In genomic region chr20:38012332-38012731, GRCh38 we compare ENCODE assay signal across 8 cellular contexts.
"Had no signal": no experiment of that assay in that cellular context is flagged by ENCODE, and none has a peak within 500 bp of the region (broad histone marks: within the 10 kb centered on the region; RNA-seq: fewer than 3 reads in every experiment).

No MANE protein-coding gene starts in this region.

- H3K27ac ChIP-seq: GM23248, HL-60 had no signal

- H3K4me1 ChIP-seq: HAP-1 had no signal

- H3K9me3 ChIP-seq: HAP-1 had no signal

- H3K27ac Mint-ChIP-seq: HFFc6 had no signal

- H3K4me3 Mint-ChIP-seq: HFFc6 had no signal

- H3K9ac ChIP-seq: GM23248 had no signal

- H3K4me3 ChIP-seq: GM23248, HAP-1 had no signal

- H2AFZ ChIP-seq: GM23248 had no signal

- DNase-seq: GM23248, GOT3, H7, HFFc6, IMR-90 had no signal

- ATAC-seq: HCT116 had no signal
